In genomic region chr2:108787209-108787558, GRCh38 we compare ENCODE assay signal across 8 cellular contexts. TPM values are rescaled to one million over a fixed set of nuclear protein-coding genes. Genes with fewer than 3 reads are reported as not detected.
A peak's percentile ranks its signal among the peaks of the same experiment; 100 is the strongest.
DNase-seq lines count a peak whose midpoint lies in the region; ATAC-seq, FAIRE-seq and TF ChIP-seq lines count a peak whose summit lies in the region.

No MANE protein-coding gene starts in this region.

- peak overlapping the region; percentile 86 for H3K4me3 ChIP-seq in A549
- peak overlapping the region; percentile 55 to 94 (median 87) for H3K4me3 ChIP-seq in breast epithelium
- H3K4me3 ChIP-seq in mucosa of stomach (ENCODE audit: low read length), result peak overlapping the region; percentile 86

- intact Hi-C loops in breast epithelium (cut with DNase I; ENCODE audit: low total_unique reads), result no loop called here

- DNase-seq in A549 (ENCODE audit: low read depth in 1 of 2, low spot score in 1 of 2) (no peak), HS-27A (ENCODE audit: low read depth) (peak; percentile 12), breast epithelium (ENCODE audit: low spot score in 2 of 2) (no peak), GF-D8 (lab: John Stamatoyannopoulos, UW) (no peak)
- no peak for DNase-seq in stimulated activated naive CD4-positive, alpha-beta T cell treated with Interleukin-2 at 50 U/mL for 16 hours (lab: John Stamatoyannopoulos, UW)

- TF ChIP-seq RAD21 in A549 (conservative IDR thresholded peaks at IDR 0.05 in 1 of 2, IDR thresholded peaks at IDR 0.05 in 1 of 2), result no peak

- H3K4me1 ChIP-seq in A549, result peaks cover 10% of the 10 kb centered on the region; the same call in 2 of the 3 replicates
- H3K4me1 ChIP-seq in breast epithelium, result no peaks in the 10 kb centered on the region
- H3K4me1 ChIP-seq in mucosa of stomach (ENCODE audit: control insufficient read depth, insufficient read depth, low read length), result no peaks in the 10 kb centered on the region

- no peaks in the 10 kb centered on the region for H3K27me3 ChIP-seq in breast epithelium
- H3K27me3 ChIP-seq in mucosa of stomach (ENCODE audit: control insufficient read depth, insufficient read depth, low read length), result no peaks in the 10 kb centered on the region

- peak overlapping the region; percentile 95 for H3K4me2 ChIP-seq in A549

- H3K27ac ChIP-seq in A549 (peak overlapping the region; percentile 83 to 96), breast epithelium (peak overlapping the region; percentile 84 to 92)

- ATAC-seq in A549 (no peak), GM19328 (IDR thresholded peaks at IDR 0.05; ENCODE audit: unreplicated experiment) (no peak), GM18867 (IDR thresholded peaks at IDR 0.05; ENCODE audit: unreplicated experiment) (no peak)

- H3K9me3 ChIP-seq in A549 (no peaks in the 10 kb centered on the region), breast epithelium (no peaks in the 10 kb centered on the region), mucosa of stomach (ENCODE audit: control insufficient read depth, low read length) (no peaks in the 10 kb centered on the region)

- no peaks in the 10 kb centered on the region for H3K36me3 ChIP-seq in breast epithelium
- no peaks in the 10 kb centered on the region for H3K36me3 ChIP-seq in mucosa of stomach (ENCODE audit: control insufficient read depth, insufficient read depth, low read length)

- TF ChIP-seq CTCF in A549 (IDR thresholded peaks at IDR 0.05) (no peak), breast epithelium (IDR thresholded peaks at IDR 0.05) (no peak)

- 1% methylated on average over 6 of the region's 6 CpGs for WGBS in A549 (ENCODE audit: missing lambda C conversion rate)

- H3K9ac ChIP-seq in mucosa of stomach (ENCODE audit: low read length), result peak overlapping the region; percentile 75

- TF ChIP-seq POLR2A in A549 (IDR thresholded peaks at IDR 0.05; ENCODE audit: low read length), result no peak
- TF ChIP-seq POLR2A in breast epithelium (IDR thresholded peaks at IDR 0.05), result no peak

- TF ChIP-seq EP300 in A549 (IDR thresholded peaks at IDR 0.05), result no peak

- CTCF ChIA-PET in A549 (lab: Yijun Ruan, JAX), result no interaction called here

- POLR2A ChIA-PET in A549 (lab: Yijun Ruan, JAX), result no interaction called here

- no peak for FAIRE-seq in A549 (lab: Jason Lieb, UNC)

TF ChIP-seq in A549, 52 proteins besides CTCF, POLR2A, EP300 and RAD21:
- TF ChIP-seq ZC3H11A (IDR thresholded peaks at IDR 0.05) (no peak), ZFP36 (IDR thresholded peaks at IDR 0.05; ENCODE audit: borderline replicate concordance, partially characterized antibody) (no peak), KDM1A (IDR thresholded peaks at IDR 0.05; ENCODE audit: low read depth) (no peak), MAZ (IDR thresholded peaks at IDR 0.05; ENCODE audit: borderline replicate concordance, low read depth, low read length) (no peak), ELK1 (IDR thresholded peaks at IDR 0.05; ENCODE audit: low read depth, low read length) (no peak), CBX8 (IDR thresholded peaks at IDR 0.05) (no peak), TP53 (CRISPR knock-in tag; IDR thresholded peaks at IDR 0.05) (no peak), USF2 (IDR thresholded peaks at IDR 0.05) (no peak), EHF (CRISPR knock-in tag; IDR thresholded peaks at IDR 0.05) (no peak), RARB (CRISPR knock-in tag; IDR thresholded peaks at IDR 0.05) (no peak), NPAS2 (CRISPR knock-in tag; IDR thresholded peaks at IDR 0.05; ENCODE audit: borderline replicate concordance) (no peak), HDAC2 (IDR thresholded peaks at IDR 0.05) (no peak), PBX3 (IDR thresholded peaks at IDR 0.05) (no peak), MAX (IDR thresholded peaks at IDR 0.05) (no peak), BCL3 (IDR thresholded peaks at IDR 0.05) (no peak), HOXB5 (CRISPR knock-in tag; IDR thresholded peaks at IDR 0.05) (no peak), SMC3 (IDR thresholded peaks at IDR 0.05) (no peak)
TF ChIP-seq in A549: peak in this region for 0.

RNA-seq across cellular contexts. Expression of gene CCDC138, which starts 0.6 kb away (rescaled TPM):
- 8.6 and 13.0 TPM in 2 replicates for polyA plus RNA-seq in A549 (2011; rRNA removed)
- polyA plus RNA-seq in A549 (2012; cell fraction: cytosol; rRNA removed), result 2.7 and 3.0 TPM in 2 replicates
- polyA plus RNA-seq in A549 (2012; cell fraction: nucleus; rRNA removed), result 3.3 and 5.3 TPM in 2 replicates
- polyA plus RNA-seq in A549 (2017; fragmentation: RNase III; extraction: RNeasy Plus Mini Kit Qiagen cat#74134 plus additional on column Dnase treatment), result 9.7 to 12.2 TPM (median 10.4 TPM) in 3 replicates
- 5.4 and 6.4 TPM in 2 replicates for polyA minus RNA-seq in A549 (2011; rRNA and poly(A)+ RNA removed)
- 10 to 100 TPM in 1 of 3 donors, 1 to 10 TPM in 2; 2.1 to 13.5 (median 5.2) TPM for total RNA-seq in breast epithelium
